3 cellular contexts compared by ENCODE assay signal in the genomic region with DNA sequence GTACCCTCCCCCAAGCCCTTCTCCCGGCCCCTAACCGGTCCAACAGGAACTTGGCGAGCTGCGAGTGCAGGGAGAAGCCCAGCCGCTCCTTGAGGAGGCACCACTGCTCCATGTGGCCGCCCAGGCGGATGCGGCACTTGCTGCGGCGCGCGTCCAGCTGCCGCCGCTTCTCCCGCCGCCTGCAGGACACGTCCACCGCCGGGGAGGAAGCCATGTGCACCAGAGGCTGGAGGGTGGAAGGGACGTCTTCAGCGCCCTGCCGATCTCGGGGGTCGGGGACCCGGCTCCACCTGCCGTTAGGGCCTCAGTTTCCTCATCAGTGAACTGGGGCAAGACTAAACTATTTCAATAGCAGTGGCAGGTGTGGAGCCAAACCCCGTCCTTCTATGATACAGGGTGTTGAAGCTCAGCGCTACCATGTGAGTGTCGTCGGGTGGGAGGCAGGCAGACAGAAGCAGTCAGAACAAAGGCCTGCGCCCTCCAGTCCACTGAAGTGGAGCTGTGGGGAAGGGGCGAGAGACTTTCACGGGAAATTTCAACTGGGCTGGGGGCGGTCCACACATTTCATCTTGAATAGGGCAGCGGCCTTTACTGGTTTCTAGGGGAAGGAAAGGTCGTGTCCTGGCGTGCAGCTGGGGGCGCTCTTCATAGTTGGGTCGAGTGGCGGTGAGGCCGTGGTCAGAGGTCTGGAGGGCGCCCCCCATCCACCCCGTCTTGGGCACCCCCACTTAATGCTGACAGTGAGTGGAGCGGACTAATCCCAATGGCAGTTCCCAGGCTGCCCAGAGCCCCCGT.
TF ChIP-seq lines count a peak whose summit lies in the region.

No MANE protein-coding gene starts in this region.

TF ChIP-seq in A549, 52 proteins besides CTCF, POLR2A, EP300 and RAD21:
- TF ChIP-seq HDAC2 (IDR thresholded peaks at IDR 0.05) = no peak
- TF ChIP-seq PHF8 (IDR thresholded peaks at IDR 0.05; ENCODE audit: borderline replicate concordance, low read depth) = peak; percentile 51; the same call in 1 of the 2 replicates
- peak; percentile 24; the same call in 1 of the 2 replicates for TF ChIP-seq RNF2 (IDR thresholded peaks at IDR 0.05; ENCODE audit: borderline replicate concordance, low read depth)
- TF ChIP-seq, protein P1, sequence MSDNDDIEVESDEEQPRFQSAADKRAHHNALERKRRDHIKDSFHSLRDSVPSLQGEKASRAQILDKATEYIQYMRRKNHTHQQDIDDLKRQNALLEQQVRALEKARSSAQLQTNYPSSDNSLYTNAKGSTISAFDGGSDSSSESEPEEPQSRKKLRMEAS (IDR thresholded peaks at IDR 0.05) = peak; percentile 84
- TF ChIP-seq HOXB13 (CRISPR knock-in tag; IDR thresholded peaks at IDR 0.05; ENCODE audit: low read depth) = 0 out of 2 replicates have a peak, but pooled peaks have one; percentile 30
- TF ChIP-seq JUNB (IDR thresholded peaks at IDR 0.05) = no peak
- peak; percentile 64; the same call in 1 of the 2 replicates for TF ChIP-seq MYC (IDR thresholded peaks at IDR 0.05; ENCODE audit: borderline replicate concordance, low read length)
- TF ChIP-seq ZSCAN20 (CRISPR knock-in tag; IDR thresholded peaks at IDR 0.05) = no peak
- TF ChIP-seq HOXA7 (CRISPR knock-in tag; IDR thresholded peaks at IDR 0.05) = no peak

TF ChIP-seq in HEK293, 187 proteins besides CTCF, POLR2A, EP300 and RAD21:
- no peak for TF ChIP-seq TCF7L2 (IDR thresholded peaks at IDR 0.05; ENCODE audit: borderline replicate concordance, low read depth, low read length)
- TF ChIP-seq SCRT2 (tag by site-specific recombination; IDR thresholded peaks at IDR 0.05) = no peak
- no peak for TF ChIP-seq MZF1 (tag by site-specific recombination; IDR thresholded peaks at IDR 0.05; ENCODE audit: borderline replicate concordance)
- TF ChIP-seq, protein P2, sequence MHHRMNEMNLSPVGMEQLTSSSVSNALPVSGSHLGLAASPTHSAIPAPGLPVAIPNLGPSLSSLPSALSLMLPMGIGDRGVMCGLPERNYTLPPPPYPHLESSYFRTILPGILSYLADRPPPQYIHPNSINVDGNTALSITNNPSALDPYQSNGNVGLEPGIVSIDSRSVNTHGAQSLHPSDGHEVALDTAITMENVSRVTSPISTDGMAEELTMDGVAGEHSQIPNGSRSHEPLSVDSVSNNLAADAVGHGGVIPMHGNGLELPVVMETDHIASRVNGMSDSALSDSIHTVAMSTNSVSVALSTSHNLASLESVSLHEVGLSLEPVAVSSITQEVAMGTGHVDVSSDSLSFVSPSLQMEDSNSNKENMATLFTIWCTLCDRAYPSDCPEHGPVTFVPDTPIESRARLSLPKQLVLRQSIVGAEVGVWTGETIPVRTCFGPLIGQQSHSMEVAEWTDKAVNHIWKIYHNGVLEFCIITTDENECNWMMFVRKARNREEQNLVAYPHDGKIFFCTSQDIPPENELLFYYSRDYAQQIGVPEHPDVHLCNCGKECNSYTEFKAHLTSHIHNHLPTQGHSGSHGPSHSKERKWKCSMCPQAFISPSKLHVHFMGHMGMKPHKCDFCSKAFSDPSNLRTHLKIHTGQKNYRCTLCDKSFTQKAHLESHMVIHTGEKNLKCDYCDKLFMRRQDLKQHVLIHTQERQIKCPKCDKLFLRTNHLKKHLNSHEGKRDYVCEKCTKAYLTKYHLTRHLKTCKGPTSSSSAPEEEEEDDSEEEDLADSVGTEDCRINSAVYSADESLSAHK (tag by site-specific recombination; IDR thresholded peaks at IDR 0.05) = 0 out of 2 replicates have a peak, but pooled peaks have one; percentile 18
- 0 out of 2 replicates have a peak, but pooled peaks have one; percentile 32 for TF ChIP-seq ZBTB48 (tag by site-specific recombination; IDR thresholded peaks at IDR 0.05)
- TF ChIP-seq ZNF571 (tag by site-specific recombination; IDR thresholded peaks at IDR 0.05) = no peak
- no peak for TF ChIP-seq ZNF600 (tag by site-specific recombination; IDR thresholded peaks at IDR 0.05)
- no peak for TF ChIP-seq ZNF311 (tag by site-specific recombination; IDR thresholded peaks at IDR 0.05; ENCODE audit: borderline replicate concordance)
- TF ChIP-seq, protein P3, sequence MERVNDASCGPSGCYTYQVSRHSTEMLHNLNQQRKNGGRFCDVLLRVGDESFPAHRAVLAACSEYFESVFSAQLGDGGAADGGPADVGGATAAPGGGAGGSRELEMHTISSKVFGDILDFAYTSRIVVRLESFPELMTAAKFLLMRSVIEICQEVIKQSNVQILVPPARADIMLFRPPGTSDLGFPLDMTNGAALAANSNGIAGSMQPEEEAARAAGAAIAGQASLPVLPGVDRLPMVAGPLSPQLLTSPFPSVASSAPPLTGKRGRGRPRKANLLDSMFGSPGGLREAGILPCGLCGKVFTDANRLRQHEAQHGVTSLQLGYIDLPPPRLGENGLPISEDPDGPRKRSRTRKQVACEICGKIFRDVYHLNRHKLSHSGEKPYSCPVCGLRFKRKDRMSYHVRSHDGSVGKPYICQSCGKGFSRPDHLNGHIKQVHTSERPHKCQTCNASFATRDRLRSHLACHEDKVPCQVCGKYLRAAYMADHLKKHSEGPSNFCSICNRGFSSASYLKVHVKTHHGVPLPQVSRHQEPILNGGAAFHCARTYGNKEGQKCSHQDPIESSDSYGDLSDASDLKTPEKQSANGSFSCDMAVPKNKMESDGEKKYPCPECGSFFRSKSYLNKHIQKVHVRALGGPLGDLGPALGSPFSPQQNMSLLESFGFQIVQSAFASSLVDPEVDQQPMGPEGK (tag by site-specific recombination; IDR thresholded peaks at IDR 0.05) = peak; percentile 34; the same call in 1 of the 2 replicates

TF ChIP-seq in HepG2, 621 proteins besides CTCF, POLR2A, EP300 and RAD21 (continues in another document):
- no peak for TF ChIP-seq ZNF773 (CRISPR knock-in tag; IDR thresholded peaks at IDR 0.05; ENCODE audit: borderline replicate concordance)
- TF ChIP-seq ZZZ3 (CRISPR knock-in tag; IDR thresholded peaks at IDR 0.05; ENCODE audit: borderline replicate concordance) = no peak
- no peak for TF ChIP-seq ATF7 (IDR thresholded peaks at IDR 0.05)
- TF ChIP-seq ATF7 (CRISPR knock-in tag; IDR thresholded peaks at IDR 0.05) = no peak
- TF ChIP-seq MEIS1 (CRISPR knock-in tag; IDR thresholded peaks at IDR 0.05; ENCODE audit: borderline replicate concordance) = peak; percentile 24; the same call in 1 of the 2 replicates
- TF ChIP-seq, protein P4, sequence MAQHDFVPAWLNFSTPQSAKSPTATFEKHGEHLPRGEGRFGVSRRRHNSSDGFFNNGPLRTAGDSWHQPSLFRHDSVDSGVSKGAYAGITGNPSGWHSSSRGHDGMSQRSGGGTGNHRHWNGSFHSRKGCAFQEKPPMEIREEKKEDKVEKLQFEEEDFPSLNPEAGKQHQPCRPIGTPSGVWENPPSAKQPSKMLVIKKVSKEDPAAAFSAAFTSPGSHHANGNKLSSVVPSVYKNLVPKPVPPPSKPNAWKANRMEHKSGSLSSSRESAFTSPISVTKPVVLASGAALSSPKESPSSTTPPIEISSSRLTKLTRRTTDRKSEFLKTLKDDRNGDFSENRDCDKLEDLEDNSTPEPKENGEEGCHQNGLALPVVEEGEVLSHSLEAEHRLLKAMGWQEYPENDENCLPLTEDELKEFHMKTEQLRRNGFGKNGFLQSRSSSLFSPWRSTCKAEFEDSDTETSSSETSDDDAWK (CRISPR knock-in tag; IDR thresholded peaks at IDR 0.05) = no peak
- TF ChIP-seq TARDBP (CRISPR knock-in tag; IDR thresholded peaks at IDR 0.05) = no peak; the same call in 1 of the 2 replicates
- TF ChIP-seq, protein P5, sequence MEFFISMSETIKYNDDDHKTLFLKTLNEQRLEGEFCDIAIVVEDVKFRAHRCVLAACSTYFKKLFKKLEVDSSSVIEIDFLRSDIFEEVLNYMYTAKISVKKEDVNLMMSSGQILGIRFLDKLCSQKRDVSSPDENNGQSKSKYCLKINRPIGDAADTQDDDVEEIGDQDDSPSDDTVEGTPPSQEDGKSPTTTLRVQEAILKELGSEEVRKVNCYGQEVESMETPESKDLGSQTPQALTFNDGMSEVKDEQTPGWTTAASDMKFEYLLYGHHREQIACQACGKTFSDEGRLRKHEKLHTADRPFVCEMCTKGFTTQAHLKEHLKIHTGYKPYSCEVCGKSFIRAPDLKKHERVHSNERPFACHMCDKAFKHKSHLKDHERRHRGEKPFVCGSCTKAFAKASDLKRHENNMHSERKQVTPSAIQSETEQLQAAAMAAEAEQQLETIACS (CRISPR knock-in tag; IDR thresholded peaks at IDR 0.05) = no peak
- TF ChIP-seq ZNF629 (CRISPR knock-in tag; conservative IDR thresholded peaks at IDR 0.05) = peak; percentile 7; the same call in 1 of the 2 replicates
- TF ChIP-seq TCF12 (IDR thresholded peaks at IDR 0.05) = no peak
- TF ChIP-seq TCF12 (CRISPR knock-in tag; IDR thresholded peaks at IDR 0.05) = peak; percentile 70; the same call in 1 of the 2 replicates
- TF ChIP-seq ZNF468 (CRISPR knock-in tag; IDR thresholded peaks at IDR 0.05) = no peak
- TF ChIP-seq ELF4 (CRISPR knock-in tag; IDR thresholded peaks at IDR 0.05; ENCODE audit: borderline replicate concordance) = no peak
- TF ChIP-seq ZFYVE20 (CRISPR knock-in tag; IDR thresholded peaks at IDR 0.05; ENCODE audit: borderline replicate concordance, low read depth) = no peak
- TF ChIP-seq NFIC (IDR thresholded peaks at IDR 0.05; ENCODE audit: low read length) = no peak
- TF ChIP-seq, protein P6, sequence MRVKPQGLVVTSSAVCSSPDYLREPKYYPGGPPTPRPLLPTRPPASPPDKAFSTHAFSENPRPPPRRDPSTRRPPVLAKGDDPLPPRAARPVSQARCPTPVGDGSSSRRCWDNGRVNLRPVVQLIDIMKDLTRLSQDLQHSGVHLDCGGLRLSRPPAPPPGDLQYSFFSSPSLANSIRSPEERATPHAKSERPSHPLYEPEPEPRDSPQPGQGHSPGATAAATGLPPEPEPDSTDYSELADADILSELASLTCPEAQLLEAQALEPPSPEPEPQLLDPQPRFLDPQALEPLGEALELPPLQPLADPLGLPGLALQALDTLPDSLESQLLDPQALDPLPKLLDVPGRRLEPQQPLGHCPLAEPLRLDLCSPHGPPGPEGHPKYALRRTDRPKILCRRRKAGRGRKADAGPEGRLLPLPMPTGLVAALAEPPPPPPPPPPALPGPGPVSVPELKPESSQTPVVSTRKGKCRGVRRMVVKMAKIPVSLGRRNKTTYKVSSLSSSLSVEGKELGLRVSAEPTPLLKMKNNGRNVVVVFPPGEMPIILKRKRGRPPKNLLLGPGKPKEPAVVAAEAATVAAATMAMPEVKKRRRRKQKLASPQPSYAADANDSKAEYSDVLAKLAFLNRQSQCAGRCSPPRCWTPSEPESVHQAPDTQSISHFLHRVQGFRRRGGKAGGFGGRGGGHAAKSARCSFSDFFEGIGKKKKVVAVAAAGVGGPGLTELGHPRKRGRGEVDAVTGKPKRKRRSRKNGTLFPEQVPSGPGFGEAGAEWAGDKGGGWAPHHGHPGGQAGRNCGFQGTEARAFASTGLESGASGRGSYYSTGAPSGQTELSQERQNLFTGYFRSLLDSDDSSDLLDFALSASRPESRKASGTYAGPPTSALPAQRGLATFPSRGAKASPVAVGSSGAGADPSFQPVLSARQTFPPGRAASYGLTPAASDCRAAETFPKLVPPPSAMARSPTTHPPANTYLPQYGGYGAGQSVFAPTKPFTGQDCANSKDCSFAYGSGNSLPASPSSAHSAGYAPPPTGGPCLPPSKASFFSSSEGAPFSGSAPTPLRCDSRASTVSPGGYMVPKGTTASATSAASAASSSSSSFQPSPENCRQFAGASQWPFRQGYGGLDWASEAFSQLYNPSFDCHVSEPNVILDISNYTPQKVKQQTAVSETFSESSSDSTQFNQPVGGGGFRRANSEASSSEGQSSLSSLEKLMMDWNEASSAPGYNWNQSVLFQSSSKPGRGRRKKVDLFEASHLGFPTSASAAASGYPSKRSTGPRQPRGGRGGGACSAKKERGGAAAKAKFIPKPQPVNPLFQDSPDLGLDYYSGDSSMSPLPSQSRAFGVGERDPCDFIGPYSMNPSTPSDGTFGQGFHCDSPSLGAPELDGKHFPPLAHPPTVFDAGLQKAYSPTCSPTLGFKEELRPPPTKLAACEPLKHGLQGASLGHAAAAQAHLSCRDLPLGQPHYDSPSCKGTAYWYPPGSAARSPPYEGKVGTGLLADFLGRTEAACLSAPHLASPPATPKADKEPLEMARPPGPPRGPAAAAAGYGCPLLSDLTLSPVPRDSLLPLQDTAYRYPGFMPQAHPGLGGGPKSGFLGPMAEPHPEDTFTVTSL (CRISPR knock-in tag; IDR thresholded peaks at IDR 0.05; ENCODE audit: borderline replicate concordance) = no peak
- no peak for TF ChIP-seq RFXANK (CRISPR knock-in tag; IDR thresholded peaks at IDR 0.05)
- TF ChIP-seq MAF1 (CRISPR knock-in tag; IDR thresholded peaks at IDR 0.05; ENCODE audit: borderline replicate concordance) = no peak
- TF ChIP-seq ZNF713 (CRISPR knock-in tag; IDR thresholded peaks at IDR 0.05) = no peak
- TF ChIP-seq, protein P7, sequence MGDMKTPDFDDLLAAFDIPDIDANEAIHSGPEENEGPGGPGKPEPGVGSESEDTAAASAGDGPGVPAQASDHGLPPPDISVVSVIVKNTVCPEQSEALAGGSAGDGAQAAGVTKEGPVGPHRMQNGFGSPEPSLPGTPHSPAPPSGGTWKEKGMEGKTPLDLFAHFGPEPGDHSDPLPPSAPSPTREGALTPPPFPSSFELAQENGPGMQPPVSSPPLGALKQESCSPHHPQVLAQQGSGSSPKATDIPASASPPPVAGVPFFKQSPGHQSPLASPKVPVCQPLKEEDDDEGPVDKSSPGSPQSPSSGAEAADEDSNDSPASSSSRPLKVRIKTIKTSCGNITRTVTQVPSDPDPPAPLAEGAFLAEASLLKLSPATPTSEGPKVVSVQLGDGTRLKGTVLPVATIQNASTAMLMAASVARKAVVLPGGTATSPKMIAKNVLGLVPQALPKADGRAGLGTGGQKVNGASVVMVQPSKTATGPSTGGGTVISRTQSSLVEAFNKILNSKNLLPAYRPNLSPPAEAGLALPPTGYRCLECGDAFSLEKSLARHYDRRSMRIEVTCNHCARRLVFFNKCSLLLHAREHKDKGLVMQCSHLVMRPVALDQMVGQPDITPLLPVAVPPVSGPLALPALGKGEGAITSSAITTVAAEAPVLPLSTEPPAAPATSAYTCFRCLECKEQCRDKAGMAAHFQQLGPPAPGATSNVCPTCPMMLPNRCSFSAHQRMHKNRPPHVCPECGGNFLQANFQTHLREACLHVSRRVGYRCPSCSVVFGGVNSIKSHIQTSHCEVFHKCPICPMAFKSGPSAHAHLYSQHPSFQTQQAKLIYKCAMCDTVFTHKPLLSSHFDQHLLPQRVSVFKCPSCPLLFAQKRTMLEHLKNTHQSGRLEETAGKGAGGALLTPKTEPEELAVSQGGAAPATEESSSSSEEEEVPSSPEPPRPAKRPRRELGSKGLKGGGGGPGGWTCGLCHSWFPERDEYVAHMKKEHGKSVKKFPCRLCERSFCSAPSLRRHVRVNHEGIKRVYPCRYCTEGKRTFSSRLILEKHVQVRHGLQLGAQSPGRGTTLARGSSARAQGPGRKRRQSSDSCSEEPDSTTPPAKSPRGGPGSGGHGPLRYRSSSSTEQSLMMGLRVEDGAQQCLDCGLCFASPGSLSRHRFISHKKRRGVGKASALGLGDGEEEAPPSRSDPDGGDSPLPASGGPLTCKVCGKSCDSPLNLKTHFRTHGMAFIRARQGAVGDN (CRISPR knock-in tag; IDR thresholded peaks at IDR 0.05) = peak; percentile 84
- no peak; the same call in 1 of the 2 replicates for TF ChIP-seq ZNF547 (CRISPR knock-in tag; IDR thresholded peaks at IDR 0.05)
- peak; percentile 61; the same call in 1 of the 2 replicates for TF ChIP-seq CBFB (CRISPR knock-in tag; IDR thresholded peaks at IDR 0.05)
- TF ChIP-seq SNAI1 (CRISPR knock-in tag; IDR thresholded peaks at IDR 0.05; ENCODE audit: borderline replicate concordance) = 0 out of 2 replicates have a peak, but pooled peaks have one; percentile 20
- no peak for TF ChIP-seq KMT2A (CRISPR knock-in tag; IDR thresholded peaks at IDR 0.05)
- TF ChIP-seq, protein P8, sequence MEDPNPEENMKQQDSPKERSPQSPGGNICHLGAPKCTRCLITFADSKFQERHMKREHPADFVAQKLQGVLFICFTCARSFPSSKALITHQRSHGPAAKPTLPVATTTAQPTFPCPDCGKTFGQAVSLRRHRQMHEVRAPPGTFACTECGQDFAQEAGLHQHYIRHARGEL (CRISPR knock-in tag; IDR thresholded peaks at IDR 0.05) = no peak
- no peak for TF ChIP-seq ZKSCAN5 (CRISPR knock-in tag; IDR thresholded peaks at IDR 0.05)
- no peak for TF ChIP-seq ZNF614 (CRISPR knock-in tag; IDR thresholded peaks at IDR 0.05; ENCODE audit: borderline replicate concordance)
- no peak for TF ChIP-seq ZNF652 (CRISPR knock-in tag; IDR thresholded peaks at IDR 0.05; ENCODE audit: borderline replicate concordance, low read depth)
- no peak; the same call in 1 of the 2 replicates for TF ChIP-seq HOXA3 (CRISPR knock-in tag; IDR thresholded peaks at IDR 0.05)
